29 cellular contexts compared by ENCODE assay signal in genomic region chr13:50796463-50796862, GRCh38. TPM values are rescaled to one million over a fixed set of nuclear protein-coding genes. Genes with fewer than 3 reads are reported as not detected.
"Had no signal": no experiment of that assay in that cellular context is flagged by ENCODE, and none has a peak within 500 bp of the region (broad histone marks: within the 10 kb centered on the region; RNA-seq: fewer than 3 reads in every experiment).

No MANE protein-coding gene starts in this region.

- H3K4me3 Mint-ChIP-seq: activated B cell treated with CpG ODN at 0.5 μM for 24 hours; activated CD4-positive, alpha-beta T cell treated with anti-CD3 and anti-CD28 coated beads for 36 hours; activated naive CD8-positive, alpha-beta T cell treated with anti-CD3 and anti-CD28 coated beads for 36 hours; central memory CD8-positive, alpha-beta T cell; effector memory CD8-positive, alpha-beta T cell; nephron progenitor cell; T-cell; T-helper 2 cell treated with Interferon-gamma antibody and Interleukin-4, amounts not matched to agents 5 μg/mL and 100 μg/mL, for 36 hours had no signal

- H3K27ac Mint-ChIP-seq: activated B cell treated with CpG ODN at 0.5 μM for 24 hours; activated CD4-positive, alpha-beta T cell treated with anti-CD3 and anti-CD28 coated beads for 36 hours; activated naive CD8-positive, alpha-beta T cell treated with anti-CD3 and anti-CD28 coated beads for 36 hours; effector memory CD8-positive, alpha-beta T cell; nephron progenitor cell; T-cell; T-helper 2 cell treated with Interferon-gamma antibody and Interleukin-4, amounts not matched to agents 5 μg/mL and 100 μg/mL, for 36 hours had no signal

- H2AFZ ChIP-seq: parathyroid adenoma had no signal

- H3K4me1 ChIP-seq: colonic mucosa, parathyroid adenoma had no signal

- H3K4me3 ChIP-seq: colonic mucosa, dorsolateral prefrontal cortex, esophagus muscularis mucosa, gastrocnemius medialis, smooth muscle cell, tibial artery had no signal

- DNase-seq: activated B cell treated with CpG ODN at 0.5 μM for 24 hours; activated CD4-positive, alpha-beta T cell treated with anti-CD3 and anti-CD28 coated beads for 36 hours; activated CD4-positive, alpha-beta T cell treated with anti-CD3 and anti-CD28 coated beads, Interleukin-2, amount 50 U/mL, for 4 hours; activated naive CD4-positive, alpha-beta T cell treated with Interleukin-2 at 50 U/mL for 16 hours; activated naive CD8-positive, alpha-beta T cell treated with anti-CD3 and anti-CD28 coated beads for 36 hours; activated T-cell treated with anti-CD3 and anti-CD28 coated beads, Interleukin-2, amount 50 U/mL, for 48 hours; colonic mucosa; dorsolateral prefrontal cortex; effector memory CD8-positive, alpha-beta T cell; gastrocnemius medialis; head of caudate nucleus; hypothalamus; left ventricle myocardium superior; mammary epithelial cell; midbrain; nephron progenitor cell; stimulated activated CD4-positive, alpha-beta T cell treated with anti-CD3 and anti-CD28 coated beads, Interleukin-15, amount 100 ng/mL, for 24 hours; stimulated activated CD4-positive, alpha-beta T cell treated with anti-CD3 and anti-CD28 coated beads, Interleukin-2, amount 100 ng/mL, for 48 hours; stimulated activated naive CD8-positive, alpha-beta T cell treated with anti-CD3 and anti-CD28 coated beads, Interleukin-15, Interleukin-2, amounts not matched to agents 100 U/mL and 50 U/mL, for 24 hours; T-cell; tibial artery had no signal

- H3K9me3 Mint-ChIP-seq: activated naive CD8-positive, alpha-beta T cell treated with anti-CD3 and anti-CD28 coated beads for 36 hours; central memory CD8-positive, alpha-beta T cell; effector memory CD8-positive, alpha-beta T cell; T-cell; T-helper 2 cell treated with Interferon-gamma antibody and Interleukin-4, amounts not matched to agents 5 μg/mL and 100 μg/mL, for 36 hours had no signal

- H3K79me2 ChIP-seq: parathyroid adenoma had no signal

- H3K36me3 Mint-ChIP-seq: activated naive CD8-positive, alpha-beta T cell treated with anti-CD3 and anti-CD28 coated beads for 36 hours; T-cell had no signal

- H3K9me3 ChIP-seq: colonic mucosa, esophagus muscularis mucosa, gastrocnemius medialis, tibial artery had no signal

- H3K4me2 ChIP-seq: smooth muscle cell had no signal

- H3K9ac ChIP-seq: parathyroid adenoma had no signal

- ATAC-seq: activated CD4-positive, alpha-beta T cell treated with anti-CD3 and anti-CD28 coated beads for 36 hours; effector memory CD8-positive, alpha-beta T cell; gastrocnemius medialis; left ventricle myocardium superior; stimulated activated naive CD8-positive, alpha-beta T cell treated with anti-CD3 and anti-CD28 coated beads, Interleukin-15, Interleukin-2, amounts not matched to agents 100 U/mL and 50 U/mL, for 24 hours; T-cell had no signal

- FAIRE-seq: astrocyte, islet of Langerhans had no signal

- H3K36me3 ChIP-seq: colonic mucosa, esophagus muscularis mucosa, gastrocnemius medialis, tibial artery had no signal

- H3K27me3 ChIP-seq: colonic mucosa, dorsolateral prefrontal cortex, esophagus muscularis mucosa, gastrocnemius medialis, tibial artery had no signal

- H3K27ac ChIP-seq: colonic mucosa, esophagus muscularis mucosa, gastrocnemius medialis, parathyroid adenoma, tibial artery had no signal

- H3K27me3 Mint-ChIP-seq: activated B cell treated with CpG ODN at 0.5 μM for 24 hours; activated naive CD8-positive, alpha-beta T cell treated with anti-CD3 and anti-CD28 coated beads for 36 hours; central memory CD8-positive, alpha-beta T cell; effector memory CD8-positive, alpha-beta T cell; T-cell had no signal

RNA-seq across cellular contexts. Expression of gene DLEU7, which starts 47.0 kb away (rescaled TPM):
- total RNA-seq: activated B cell treated with CpG ODN at 0.5 μM for 24 hours; activated CD4-positive, alpha-beta T cell treated with anti-CD3 and anti-CD28 coated beads for 36 hours; activated naive CD8-positive, alpha-beta T cell treated with anti-CD3 and anti-CD28 coated beads for 36 hours; left ventricle myocardium superior; mammary epithelial cell; T-cell; ureter had no signal
- polyA plus RNA-seq: mammary epithelial cell, smooth muscle cell had no signal
